Comparison of ENCODE assay signal across 8 cellular contexts in the genomic region with DNA sequence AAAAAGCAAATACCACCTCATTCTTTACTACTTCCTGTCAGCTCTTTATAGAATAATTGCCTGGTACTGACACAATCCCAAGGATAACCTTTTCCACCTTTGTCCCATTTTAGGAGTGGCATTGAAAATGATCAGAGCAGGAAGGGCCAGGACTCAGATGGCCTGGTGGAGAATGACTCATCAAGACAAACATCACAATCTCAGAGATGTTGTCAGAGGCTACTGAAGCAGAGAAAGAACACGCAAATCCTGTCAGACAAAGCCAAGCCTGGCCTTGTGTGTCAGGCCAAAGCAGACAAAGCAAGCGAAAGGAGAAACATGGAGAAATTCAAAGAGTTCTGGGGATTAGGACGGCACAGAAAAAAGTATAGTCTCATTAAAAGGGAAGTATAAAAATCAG. TPM values are rescaled to one million over a fixed set of nuclear protein-coding genes. Genes with fewer than 3 reads are reported as not detected.
A peak's percentile ranks its signal among the peaks of the same experiment; 100 is the strongest.
DNase-seq lines count a peak whose midpoint lies in the region; ATAC-seq and TF ChIP-seq lines count a peak whose summit lies in the region.

No MANE protein-coding gene starts in this region.

- no peak for TF ChIP-seq CTCF in brain (conservative IDR thresholded peaks at IDR 0.05)
- TF ChIP-seq CTCF in CD4-positive, alpha-beta T cell (IDR thresholded peaks at IDR 0.05), result no peak

- POLR2A ChIA-PET in CD4-positive, alpha-beta T cell (lab: Charles Lee), result no interaction called here

- peaks cover 15% of the 10 kb centered on the region for H3K4me1 Mint-ChIP-seq in brain
- no peaks in the 10 kb centered on the region for H3K4me1 Mint-ChIP-seq in CD4-positive, alpha-beta T cell (ENCODE audit: low read depth)
- H3K4me1 Mint-ChIP-seq in stimulated activated naive CD8-positive, alpha-beta T cell treated with anti-CD3 and anti-CD28 coated beads, Interleukin-15, amount 100 ng/mL, for 72 hours, result no peaks in the 10 kb centered on the region

- CTCF ChIA-PET in CD4-positive, alpha-beta T cell (lab: Charles Lee), result no interaction called here

- no peaks in the 10 kb centered on the region for H3K9me3 Mint-ChIP-seq in brain
- H3K9me3 Mint-ChIP-seq in CD4-positive, alpha-beta T cell, result no peaks in the 10 kb centered on the region
- H3K9me3 Mint-ChIP-seq in stimulated activated naive CD8-positive, alpha-beta T cell treated with anti-CD3 and anti-CD28 coated beads, Interleukin-15, amount 100 ng/mL, for 72 hours, result no peaks in the 10 kb centered on the region

- ATAC-seq in left lobe of liver (peak; percentile 93), HG03039 (IDR thresholded peaks at IDR 0.05; ENCODE audit: unreplicated experiment) (no peak), HG03378 (IDR thresholded peaks at IDR 0.05; ENCODE audit: unreplicated experiment) (no peak)
- no peak for ATAC-seq in CD4-positive, alpha-beta T cell (ENCODE audit: poor library complexity)
- no peak for ATAC-seq in stimulated activated naive CD8-positive, alpha-beta T cell treated with anti-CD3 and anti-CD28 coated beads, Interleukin-15, amount 100 ng/mL, for 72 hours

- intact Hi-C loops in CD4-positive, alpha-beta T cell (cut with DNase I, micrococcal nuclease), result no loop called here

- H3K27me3 ChIP-seq in CD4-positive, alpha-beta T cell (ENCODE audit: control insufficient read depth, insufficient read depth, low read length), result no peaks in the 10 kb centered on the region

- no peaks in the 10 kb centered on the region for H3K9me3 ChIP-seq in CD4-positive, alpha-beta T cell (ENCODE audit: control insufficient read depth, low read length)

- no peak overlapping the region for H3K27ac ChIP-seq in CD4-positive, alpha-beta T cell (ENCODE audit: low read depth, low read length)

- DNase-seq in AG08395 (ENCODE audit: low spot score), result peak; percentile 63
- DNase-seq in HuH-7.5 (ENCODE audit: low spot score), result peak; percentile 42
- DNase-seq in left lobe of liver (ENCODE audit: low spot score), result peak; percentile 63
- DNase-seq in CD4-positive, alpha-beta T cell, result no peak
- DNase-seq in stimulated activated naive CD8-positive, alpha-beta T cell treated with anti-CD3 and anti-CD28 coated beads, Interleukin-15, amount 100 ng/mL, for 72 hours, result no peak

- peaks cover 38% of the 10 kb centered on the region for H3K36me3 Mint-ChIP-seq in brain
- H3K36me3 Mint-ChIP-seq in CD4-positive, alpha-beta T cell (ENCODE audit: low read depth), result peaks cover 77% of the 10 kb centered on the region

- no peaks in the 10 kb centered on the region for H3K27me3 Mint-ChIP-seq in brain
- no peaks in the 10 kb centered on the region for H3K27me3 Mint-ChIP-seq in CD4-positive, alpha-beta T cell
- H3K27me3 Mint-ChIP-seq in stimulated activated naive CD8-positive, alpha-beta T cell treated with anti-CD3 and anti-CD28 coated beads, Interleukin-15, amount 100 ng/mL, for 72 hours, result no peaks in the 10 kb centered on the region

- H3K4me3 Mint-ChIP-seq in brain, result no peak overlapping the region
- H3K4me3 Mint-ChIP-seq in CD4-positive, alpha-beta T cell, result no peak overlapping the region
- H3K4me3 Mint-ChIP-seq in stimulated activated naive CD8-positive, alpha-beta T cell treated with anti-CD3 and anti-CD28 coated beads, Interleukin-15, amount 100 ng/mL, for 72 hours, result no peak overlapping the region

- peak overlapping the region; percentile 36 to 91 (median 80) for H3K27ac Mint-ChIP-seq in brain
- no peak overlapping the region for H3K27ac Mint-ChIP-seq in CD4-positive, alpha-beta T cell
- no peak overlapping the region for H3K27ac Mint-ChIP-seq in stimulated activated naive CD8-positive, alpha-beta T cell treated with anti-CD3 and anti-CD28 coated beads, Interleukin-15, amount 100 ng/mL, for 72 hours

RNA-seq across cellular contexts. Expression of a gene that starts 40.9 kb away (rescaled TPM):
- polyA plus RNA-seq in brain (ENCODE audit: insufficient read depth, low read depth, low replicate concordance), result 4.7 TPM
- total RNA-seq in left lobe of liver, result 27.1 TPM
- total RNA-seq in CD4-positive, alpha-beta T cell, result 10 to 100 TPM; 22.9 to 27.2 TPM

RNA-seq across cellular contexts. Expression of a gene that starts 48.7 kb away (rescaled TPM):
- polyA plus RNA-seq in brain (ENCODE audit: insufficient read depth, low read depth, low replicate concordance), result 2.9 TPM
- 7.7 TPM for total RNA-seq in left lobe of liver
- total RNA-seq in CD4-positive, alpha-beta T cell, result 10 to 100 TPM; 12.4 to 13.3 TPM

Comparison
In these comparisons a context has a peak if more than half of its experiments do, and no peak if none do; other contexts are left out.
1. DNase-seq: peak in AG08395 (single experiment), HuH-7.5 (single experiment) and left lobe of liver (single experiment); none in CD4-positive, alpha-beta T cell (0 of 10) and stimulated activated naive CD8-positive, alpha-beta T cell treated with anti-CD3 and anti-CD28 coated beads, Interleukin-15, amount 100 ng/mL, for 72 hours (0 of 2).
2. H3K27ac Mint-ChIP-seq: peak in brain (5 of 5); none in CD4-positive, alpha-beta T cell (single experiment) and stimulated activated naive CD8-positive, alpha-beta T cell treated with anti-CD3 and anti-CD28 coated beads, Interleukin-15, amount 100 ng/mL, for 72 hours (0 of 2).